ENCODE assay signal across 20 cellular contexts in the genomic region with DNA sequence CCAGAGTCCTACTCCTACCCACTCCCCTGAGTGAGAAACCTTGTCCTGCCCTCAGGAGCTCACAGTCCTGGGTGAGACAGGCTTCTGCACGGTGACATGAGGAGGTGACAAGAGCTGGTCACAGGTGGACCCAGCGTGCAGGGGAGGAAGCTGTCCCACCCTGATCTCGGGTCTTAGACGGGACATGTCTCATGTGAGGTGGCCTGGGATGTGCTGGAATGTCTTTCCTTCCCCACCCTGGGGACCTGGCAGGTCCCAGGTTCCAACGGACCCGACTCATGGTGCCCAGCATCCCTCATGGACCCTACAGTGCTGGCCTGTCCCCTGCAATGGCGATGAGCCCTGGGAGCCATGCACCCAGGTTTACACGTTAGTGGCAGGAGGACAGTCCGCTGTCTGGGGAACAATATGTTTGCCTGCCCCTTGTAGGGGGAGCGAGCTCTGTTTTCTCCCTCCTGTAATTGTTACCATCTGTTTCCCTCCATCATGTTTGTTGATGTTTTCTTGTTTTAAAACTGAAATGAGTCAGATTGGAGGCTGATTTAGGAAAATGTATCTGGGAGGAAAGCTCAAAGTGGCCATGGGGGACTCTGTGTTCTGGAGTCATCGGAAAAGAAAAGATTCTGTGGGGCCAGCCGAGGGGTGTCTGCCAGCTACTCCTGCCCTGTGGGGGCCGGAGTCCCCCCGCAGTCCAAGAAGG.
"Had no signal": no experiment of that assay in that cellular context is flagged by ENCODE, and none has a peak within 500 bp of the region (broad histone marks: within the 10 kb centered on the region; RNA-seq: fewer than 3 reads in every experiment).

No MANE protein-coding gene starts in this region.

- H3K27me3 Mint-ChIP-seq: activated B cell treated with CpG ODN at 0.5 μM for 24 hours; activated naive CD8-positive, alpha-beta T cell treated with anti-CD3 and anti-CD28 coated beads for 36 hours; brain had no signal

- H3K36me3 ChIP-seq: pancreas, uterus had no signal

- H3K4me3 Mint-ChIP-seq: activated B cell treated with CpG ODN at 0.5 μM for 24 hours; activated CD8-positive, alpha-beta T cell treated with anti-CD3 and anti-CD28 coated beads, Interleukin-2, amount 10 ng/mL, durations not matched to agents 7 days and 5 days; activated naive CD8-positive, alpha-beta T cell treated with anti-CD3 and anti-CD28 coated beads for 36 hours; activated T-cell treated with anti-CD3 and anti-CD28 coated beads, Interleukin-2, amount 50 U/mL, for 72 hours; brain; neural crest cell; stimulated activated naive B cell treated with anti-CD40 and anti-IgM and Interleukin-4, amounts not matched to agents 10 μg/mL and 1 μg/mL and 100 μg/mL, for 72 hours; T-helper 2 cell treated with Interferon-gamma antibody and Interleukin-4, amounts not matched to agents 5 μg/mL and 100 μg/mL, for 36 hours had no signal

- H3K4me3 ChIP-seq: pancreas, tibial artery, uterus had no signal

- ATAC-seq: activated CD8-positive, alpha-beta T cell treated with anti-CD3 and anti-CD28 coated beads, Interleukin-2, amount 10 ng/mL, durations not matched to agents 7 days and 5 days; activated T-cell treated with anti-CD3 and anti-CD28 coated beads, Interleukin-2, amount 50 U/mL, for 72 hours; pancreas; stimulated activated naive B cell treated with anti-CD40 and anti-IgM and Interleukin-4, amounts not matched to agents 10 μg/mL and 1 μg/mL and 100 μg/mL, for 72 hours had no signal

- H3K27ac Mint-ChIP-seq: activated B cell treated with CpG ODN at 0.5 μM for 24 hours; activated CD8-positive, alpha-beta T cell treated with anti-CD3 and anti-CD28 coated beads, Interleukin-2, amount 10 ng/mL, durations not matched to agents 7 days and 5 days; activated naive CD8-positive, alpha-beta T cell treated with anti-CD3 and anti-CD28 coated beads for 36 hours; activated T-cell treated with anti-CD3 and anti-CD28 coated beads, Interleukin-2, amount 50 U/mL, for 72 hours; stimulated activated naive B cell treated with anti-CD40 and anti-IgM and Interleukin-4, amounts not matched to agents 10 μg/mL and 1 μg/mL and 100 μg/mL, for 72 hours; T-helper 2 cell treated with Interferon-gamma antibody and Interleukin-4, amounts not matched to agents 5 μg/mL and 100 μg/mL, for 36 hours had no signal

- H3K9me3 ChIP-seq: pancreas, uterus had no signal

- H3K36me3 Mint-ChIP-seq: brain; stimulated activated naive B cell treated with anti-CD40 and anti-IgM and Interleukin-4, amounts not matched to agents 10 μg/mL and 1 μg/mL and 100 μg/mL, for 72 hours had no signal

- H3K4me1 ChIP-seq: pancreas had no signal

- H3K27me3 ChIP-seq: pancreas, tibial artery, uterus had no signal

- DNase-seq: activated B cell treated with CpG ODN at 0.5 μM for 24 hours; activated CD4-positive, alpha-beta T cell treated with anti-CD3 and anti-CD28 coated beads for 48 hours; activated CD8-positive, alpha-beta memory T cell treated with anti-CD3 and anti-CD28 coated beads, Interleukin-2, amount 50 U/mL, for 48 hours; activated CD8-positive, alpha-beta T cell treated with anti-CD3 and anti-CD28 coated beads, Interleukin-2, amount 10 ng/mL, durations not matched to agents 7 days and 5 days; activated gamma-delta T cell; activated naive CD8-positive, alpha-beta T cell treated with anti-CD3 and anti-CD28 coated beads for 36 hours; activated T-cell treated with anti-CD3 and anti-CD28 coated beads, Interleukin-2, amount 50 U/mL, for 72 hours; central memory CD4-positive, alpha-beta T cell; cortex of kidney; effector memory CD4-positive, alpha-beta T cell; glutamatergic neuron; stimulated activated CD4-positive, alpha-beta T cell treated with anti-CD3 and anti-CD28 coated beads, Interleukin-2, amount 100 ng/mL, for 48 hours; stimulated activated naive B cell treated with anti-CD40 and anti-IgM and Interleukin-4, amounts not matched to agents 10 μg/mL and 1 μg/mL and 100 μg/mL, for 72 hours; uterus had no signal

- H3K27ac ChIP-seq: epithelial cell of prostate, pancreas, tibial artery had no signal

- H3K4me1 Mint-ChIP-seq: activated B cell treated with CpG ODN at 0.5 μM for 24 hours; activated naive CD8-positive, alpha-beta T cell treated with anti-CD3 and anti-CD28 coated beads for 36 hours; stimulated activated naive B cell treated with anti-CD40 and anti-IgM and Interleukin-4, amounts not matched to agents 10 μg/mL and 1 μg/mL and 100 μg/mL, for 72 hours had no signal
